ENCODE assay signal across 8 cellular contexts in genomic region chr12:53061404-53062010, GRCh38. TPM values are rescaled to one million over a fixed set of nuclear protein-coding genes. Genes with fewer than 3 reads are reported as not detected.
DNase-seq lines count a peak whose midpoint lies in the region; ATAC-seq and TF ChIP-seq lines count a peak whose summit lies in the region.

No MANE protein-coding gene starts in this region.

- ATAC-seq in CD4-positive, CD25-positive, alpha-beta regulatory T cell (ENCODE audit: low read depth in 2 of 2) = no peak
- no peak for ATAC-seq in GM18519 (IDR thresholded peaks at IDR 0.05; ENCODE audit: low FRiP score, unreplicated experiment)
- ATAC-seq in GM21381 (IDR thresholded peaks at IDR 0.05; ENCODE audit: unreplicated experiment) = no peak
- no peak for ATAC-seq in HG02840 (IDR thresholded peaks at IDR 0.05; ENCODE audit: low FRiP score, unreplicated experiment)
- no peak for ATAC-seq in HG02798 (IDR thresholded peaks at IDR 0.05; ENCODE audit: poor library complexity, unreplicated experiment)

- peak in 5 of 6 experiments; percentile 18 to 30 (median 25) for TF ChIP-seq CTCF in adrenal gland (IDR thresholded peaks at IDR 0.05)
- TF ChIP-seq CTCF in lower leg skin (IDR thresholded peaks at IDR 0.05) = no peak

- H3K36me3 Mint-ChIP-seq in CD4-positive, CD25-positive, alpha-beta regulatory T cell = peaks cover 17% of the 10 kb centered on the region

- DNase-seq in CD4-positive, CD25-positive, alpha-beta regulatory T cell = no peak
- DNase-seq in MV-4-11 (lab: John Stamatoyannopoulos, UW) = peak; percentile 5
- DNase-seq in adrenal gland = peak in 6 of 7 donors; percentile 55 to 81 (median 64)
- peak; percentile 26 to 87 for DNase-seq in lower leg skin (ENCODE audit: low spot score in 2 of 2)

- peaks cover 17% of the 10 kb centered on the region for H3K36me3 ChIP-seq in CD4-positive, CD25-positive, alpha-beta regulatory T cell (ENCODE audit: control insufficient read depth, insufficient read depth, low read length)
- H3K36me3 ChIP-seq in adrenal gland (replicated peaks in 1 of 2) = peaks cover 0 to 88% of the 10 kb centered on the region in 2 donors

- peaks cover 0 to 14% (median 6%) of the 10 kb centered on the region in 4 donors for H3K4me1 Mint-ChIP-seq in CD4-positive, CD25-positive, alpha-beta regulatory T cell

- intact Hi-C loops in adrenal gland (cut with DNase I) (loop anchor here in 1 of 2 donors (10.0 kb wide), 1 partner anchor 133 kb away; no protein-coding TSS in a partner anchor), lower leg skin (cut with DNase I; ENCODE audit: low total_unique reads) (loop anchor here (10.0 kb wide), 1 partner anchor 133 kb away; no protein-coding TSS in a partner anchor)

- no peak overlapping the region for H3K4me3 ChIP-seq in CD4-positive, CD25-positive, alpha-beta regulatory T cell (ENCODE audit: low read depth, low read length)
- H3K4me3 ChIP-seq in adrenal gland = no peak overlapping the region
- no peak overlapping the region for H3K4me3 ChIP-seq in lower leg skin (ENCODE audit: low read depth, poor library complexity, severe bottlenecking)

- H3K9me3 Mint-ChIP-seq in CD4-positive, CD25-positive, alpha-beta regulatory T cell = no peaks in the 10 kb centered on the region

- H3K9me3 ChIP-seq in CD4-positive, CD25-positive, alpha-beta regulatory T cell (ENCODE audit: control insufficient read depth in 2 of 2, low read length in 2 of 2) = no peaks in the 10 kb centered on the region
- H3K9me3 ChIP-seq in adrenal gland (replicated peaks in 1 of 3) = no peaks in the 10 kb centered on the region

- no peaks in the 10 kb centered on the region for H3K27me3 ChIP-seq in CD4-positive, CD25-positive, alpha-beta regulatory T cell (ENCODE audit: control insufficient read depth, insufficient read depth, low read length)
- H3K27me3 ChIP-seq in adrenal gland = no peaks in the 10 kb centered on the region

- H3K27ac Mint-ChIP-seq in CD4-positive, CD25-positive, alpha-beta regulatory T cell = peak overlapping the region; percentile 29 to 76 (median 46)

- no peaks in the 10 kb centered on the region for H3K4me1 ChIP-seq in CD4-positive, CD25-positive, alpha-beta regulatory T cell (ENCODE audit: control insufficient read depth, insufficient read depth, low read length, poor library complexity, severe bottlenecking)
- peaks cover 13 to 44% of the 10 kb centered on the region in 2 donors for H3K4me1 ChIP-seq in adrenal gland (replicated peaks in 1 of 2)

- H3K27me3 Mint-ChIP-seq in CD4-positive, CD25-positive, alpha-beta regulatory T cell = no peaks in the 10 kb centered on the region

- H3K4me3 Mint-ChIP-seq in CD4-positive, CD25-positive, alpha-beta regulatory T cell = no peak overlapping the region

- 51 to 78% (median 66%) methylated on average over 4 to 5 of the region's 5 CpGs for WGBS in adrenal gland, 4 donors
- WGBS in lower leg skin, 2 donors = 56 to 68% methylated on average over 3 to 5 of the region's 5 CpGs

- no peak for TF ChIP-seq POLR2A in adrenal gland (IDR thresholded peaks at IDR 0.05)
- TF ChIP-seq POLR2A in lower leg skin (IDR thresholded peaks at IDR 0.05) = no peak

- no peak overlapping the region for H3K27ac ChIP-seq in CD4-positive, CD25-positive, alpha-beta regulatory T cell (ENCODE audit: insufficient read depth, low read length, poor library complexity, severe bottlenecking)
- peak overlapping the region in 3 of 5 donors; percentile 43 to 88 (median 73) for H3K27ac ChIP-seq in adrenal gland

RNA-seq across cellular contexts. Expression of gene TNS2, which starts 11.6 kb away (rescaled TPM):
- total RNA-seq in CD4-positive, CD25-positive, alpha-beta regulatory T cell = 1.4 TPM
- polyA plus RNA-seq in CD4-positive, CD25-positive, alpha-beta regulatory T cell = under 1 TPM in 1 of 4 donors, not detected in 3; 0.09 TPM
- total RNA-seq in adrenal gland = 100 to 1,000 TPM in 7 of 8 donors, 10 to 100 TPM in 1; 55.8 to 268 (median 175) TPM
- polyA plus RNA-seq in adrenal gland = 1,000 to 10,000 TPM in 1 of 3 donors, 100 to 1,000 TPM in 1, 10 to 100 TPM in 1; 36.8 to 1,019 (median 396) TPM
- total RNA-seq in lower leg skin = 10 to 100 TPM; 21.8 to 87.1 (median 65.9) TPM

RNA-seq across cellular contexts. Expression of gene SPRYD3, which starts 17.7 kb away (rescaled TPM):
- total RNA-seq in CD4-positive, CD25-positive, alpha-beta regulatory T cell = 25.9 TPM
- polyA plus RNA-seq in CD4-positive, CD25-positive, alpha-beta regulatory T cell = 10 to 100 TPM; 34.1 to 59.2 (median 45.9) TPM
- total RNA-seq in adrenal gland = 10 to 100 TPM; 32.1 to 74.6 (median 46.7) TPM
- 10 to 100 TPM; 16.4 to 52.8 (median 29.0) TPM for polyA plus RNA-seq in adrenal gland
- total RNA-seq in lower leg skin = 10 to 100 TPM; 21.0 to 39.5 (median 28.4) TPM

RNA-seq across cellular contexts. Expression of gene IGFBP6, which starts 36.0 kb away (rescaled TPM):
- not detected for total RNA-seq in CD4-positive, CD25-positive, alpha-beta regulatory T cell
- polyA plus RNA-seq in CD4-positive, CD25-positive, alpha-beta regulatory T cell = under 1 TPM in 1 of 4 donors, not detected in 3; 0.84 TPM
- total RNA-seq in adrenal gland (100 to 1,000 TPM in 6 of 8 donors, 10 to 100 TPM in 2; 39.5 to 559 (median 212) TPM), lower leg skin (100 to 1,000 TPM in 1 of 4 donors, 10 to 100 TPM in 3; 22.0 to 508 (median 68.9) TPM)
- 100 to 1,000 TPM in 2 of 3 donors, 10 to 100 TPM in 1; 26.4 to 478 (median 337) TPM for polyA plus RNA-seq in adrenal gland

RNA-seq across cellular contexts. Expression of gene SOAT2, which starts 41.8 kb away (rescaled TPM):
- 0.37 TPM for total RNA-seq in CD4-positive, CD25-positive, alpha-beta regulatory T cell
- not detected for polyA plus RNA-seq in CD4-positive, CD25-positive, alpha-beta regulatory T cell
- under 1 TPM in 1 of 8 donors, not detected in 7; 0.79 TPM for total RNA-seq in adrenal gland
- under 1 TPM in 2 of 3 donors, not detected in 1; 0.34 to 0.48 TPM for polyA plus RNA-seq in adrenal gland
- total RNA-seq in lower leg skin = under 1 TPM in 2 of 4 donors, not detected in 2; 0.26 to 0.63 TPM

RNA-seq across cellular contexts. Expression of gene EIF4B, which starts 55.3 kb away (rescaled TPM):
- total RNA-seq in CD4-positive, CD25-positive, alpha-beta regulatory T cell = 506 TPM
- polyA plus RNA-seq in CD4-positive, CD25-positive, alpha-beta regulatory T cell = 100 to 1,000 TPM in 2 of 4 donors, 10 to 100 TPM in 2; 71.3 to 116 (median 103) TPM
- total RNA-seq in adrenal gland = 100 to 1,000 TPM; 324 to 800 (median 570) TPM
- 100 to 1,000 TPM in 2 of 3 donors, 10 to 100 TPM in 1; 77.1 to 282 (median 138) TPM for polyA plus RNA-seq in adrenal gland
- total RNA-seq in lower leg skin = 100 to 1,000 TPM; 499 to 623 (median 546) TPM

Comparison
In these comparisons a context has a peak if more than half of its experiments do, and no peak if none do; other contexts are left out.
1. DNase-seq: peak in MV-4-11 (single experiment), adrenal gland (6 of 7) and lower leg skin (2 of 2); none in CD4-positive, CD25-positive, alpha-beta regulatory T cell (0 of 3).
2. CTCF ChIP-seq: peak in adrenal gland (5 of 6); none in lower leg skin (0 of 3).
3. RNA of gene IGFBP6, which starts 36.0 kb away (total RNA-seq): 39.5 to 559 TPM in adrenal gland and 22.0 to 508 TPM in lower leg skin; not detected in CD4-positive, CD25-positive, alpha-beta regulatory T cell (single experiment); every median in the first group is over 10 times any median in the second.